In genomic region chr5:169650701-169651331, GRCh38 we compare ENCODE assay signal across 8 cellular contexts. TPM values are rescaled to one million over a fixed set of nuclear protein-coding genes. Genes with fewer than 3 reads are reported as not detected.
DNase-seq lines count a peak whose midpoint lies in the region; ATAC-seq and TF ChIP-seq lines count a peak whose summit lies in the region.

No MANE protein-coding gene starts in this region.

- H3K36me3 ChIP-seq in hepatocyte (replicated peaks; ENCODE audit: insufficient read depth, low read depth) (no peaks in the 10 kb centered on the region), upper lobe of right lung (no peaks in the 10 kb centered on the region)

- H3K4me3 ChIP-seq in hepatocyte (no peak overlapping the region), upper lobe of right lung (no peak overlapping the region)

- no peaks in the 10 kb centered on the region for H3K79me2 ChIP-seq in hepatocyte

- no peaks in the 10 kb centered on the region for H3K9me2 ChIP-seq in hepatocyte (replicated peaks; ENCODE audit: insufficient read depth)

- H3K27ac ChIP-seq in hepatocyte: peak overlapping the region; percentile 42
- H3K27ac ChIP-seq in upper lobe of right lung: no peak overlapping the region

- peak; percentile 53 for ATAC-seq in HG02840 (IDR thresholded peaks at IDR 0.05; ENCODE audit: low FRiP score, unreplicated experiment)
- no peak for ATAC-seq in upper lobe of right lung
- no peak for ATAC-seq in Right ventricle myocardium inferior
- ATAC-seq in WTC11: no peak

- no peaks in the 10 kb centered on the region for H3K27me3 ChIP-seq in hepatocyte
- H3K27me3 ChIP-seq in upper lobe of right lung: no peaks in the 10 kb centered on the region

- peaks cover 59% of the 10 kb centered on the region for H3K36me3 Mint-ChIP-seq in activated CD4-positive, alpha-beta T cell treated with anti-CD3 and anti-CD28 coated beads, Interleukin-2, amount 10 ng/mL, durations not matched to agents 24 days and 14 days (ENCODE audit: low read depth)
- no peaks in the 10 kb centered on the region for H3K36me3 Mint-ChIP-seq in WTC11

- H3K27ac Mint-ChIP-seq in activated CD4-positive, alpha-beta T cell treated with anti-CD3 and anti-CD28 coated beads, Interleukin-2, amount 10 ng/mL, durations not matched to agents 24 days and 14 days: peak overlapping the region; percentile 97
- no peak overlapping the region for H3K27ac Mint-ChIP-seq in WTC11

- CTCF ChIA-PET in WTC11 (lab: Charles Lee): no interaction called here

- peaks cover 4% of the 10 kb centered on the region for H3K4me1 ChIP-seq in hepatocyte (ENCODE audit: insufficient read depth)
- peaks cover 30% of the 10 kb centered on the region for H3K4me1 ChIP-seq in upper lobe of right lung

- peak overlapping the region; percentile 83 for H3K4me3 Mint-ChIP-seq in activated CD4-positive, alpha-beta T cell treated with anti-CD3 and anti-CD28 coated beads, Interleukin-2, amount 10 ng/mL, durations not matched to agents 24 days and 14 days
- no peak overlapping the region for H3K4me3 Mint-ChIP-seq in WTC11

- no peak overlapping the region for H2AFZ ChIP-seq in hepatocyte

- POLR2A ChIA-PET in WTC11 (lab: Charles Lee): no interaction called here

- peak; percentile 79 for DNase-seq in activated CD4-positive, alpha-beta T cell treated with anti-CD3 and anti-CD28 coated beads, Interleukin-2, amount 10 ng/mL, durations not matched to agents 24 days and 14 days
- DNase-seq in activated CD4-positive, alpha-beta T cell treated with anti-CD3 and anti-CD28 coated beads, Interleukin-2, amount 50 U/mL, for 1 hour: no peak
- DNase-seq in RKO (ENCODE audit: low spot score) (peak; percentile 2), hepatocyte (ENCODE audit: low spot score) (no peak), upper lobe of right lung (no peak), Right ventricle myocardium inferior (ENCODE audit: missing footprints) (no peak), WTC11 (ENCODE audit: low spot score) (no peak)

- no peak for TF ChIP-seq CTCF in hepatocyte (IDR thresholded peaks at IDR 0.05; ENCODE audit: poor library complexity)
- TF ChIP-seq CTCF in upper lobe of right lung (IDR thresholded peaks at IDR 0.05): no peak
- no peak for TF ChIP-seq CTCF in WTC11 (IDR thresholded peaks at IDR 0.05)

- peak overlapping the region; percentile 40 for H3K4me2 ChIP-seq in hepatocyte

- WGBS in hepatocyte (ENCODE audit: low lambda C conversion rate, missing lambda C conversion rate): 79% methylated on average over 5 of the region's 5 CpGs

- intact Hi-C loops in activated CD4-positive, alpha-beta T cell treated with anti-CD3 and anti-CD28 coated beads, Interleukin-2, amount 10 ng/mL, durations not matched to agents 24 days and 14 days (cut with micrococcal nuclease): loop anchor here (1.0 to 10.0 kb wide), 4 partner anchors 20 to 1076 kb away; partner anchors contain the start of genes PANK3 and SPDL1
- intact Hi-C loops in upper lobe of right lung (cut with DNase I) (no loop called here), Right ventricle myocardium inferior (cut with DNase I) (no loop called here)

- H3K27me3 Mint-ChIP-seq in activated CD4-positive, alpha-beta T cell treated with anti-CD3 and anti-CD28 coated beads, Interleukin-2, amount 10 ng/mL, durations not matched to agents 24 days and 14 days: no peaks in the 10 kb centered on the region
- H3K27me3 Mint-ChIP-seq in WTC11 (ENCODE audit: low read depth): no peaks in the 10 kb centered on the region

- no peaks in the 10 kb centered on the region for H4K20me1 ChIP-seq in hepatocyte (ENCODE audit: insufficient read depth, poor library complexity, severe bottlenecking)

- H3K4me1 Mint-ChIP-seq in activated CD4-positive, alpha-beta T cell treated with anti-CD3 and anti-CD28 coated beads, Interleukin-2, amount 10 ng/mL, durations not matched to agents 24 days and 14 days: peaks cover 88% of the 10 kb centered on the region
- peaks cover 11% of the 10 kb centered on the region for H3K4me1 Mint-ChIP-seq in WTC11

- H3K9me3 ChIP-seq in hepatocyte (ENCODE audit: low read depth) (no peaks in the 10 kb centered on the region), upper lobe of right lung (no peaks in the 10 kb centered on the region)

- H3K9me3 Mint-ChIP-seq in activated CD4-positive, alpha-beta T cell treated with anti-CD3 and anti-CD28 coated beads, Interleukin-2, amount 10 ng/mL, durations not matched to agents 24 days and 14 days: no peaks in the 10 kb centered on the region
- no peaks in the 10 kb centered on the region for H3K9me3 Mint-ChIP-seq in WTC11

TF ChIP-seq in WTC11, 78 proteins besides CTCF, POLR2A, EP300 and RAD21:
- TF ChIP-seq NFE2L1 (CRISPR knock-in tag; IDR thresholded peaks at IDR 0.05): no peak
- TF ChIP-seq ATF1 (CRISPR knock-in tag; IDR thresholded peaks at IDR 0.05): no peak
- TF ChIP-seq ZNF281 (CRISPR knock-in tag; IDR thresholded peaks at IDR 0.05): no peak
- no peak for TF ChIP-seq E2F4 (CRISPR knock-in tag; IDR thresholded peaks at IDR 0.05; ENCODE audit: borderline replicate concordance, low read depth)
- no peak for TF ChIP-seq MLX (CRISPR knock-in tag; IDR thresholded peaks at IDR 0.05)
- TF ChIP-seq PRRX2 (CRISPR knock-in tag; IDR thresholded peaks at IDR 0.05): no peak
- no peak for TF ChIP-seq ZNF423 (CRISPR knock-in tag; IDR thresholded peaks at IDR 0.05)

RNA-seq across cellular contexts. Expression of gene DOCK2, which starts 13.7 kb away (rescaled TPM):
- 206 and 215 TPM in 2 replicates for total RNA-seq in activated CD4-positive, alpha-beta T cell treated with anti-CD3 and anti-CD28 coated beads, Interleukin-2, amount 10 ng/mL, durations not matched to agents 24 days and 14 days
- 0.48 and 0.60 TPM in 2 replicates for total RNA-seq in hepatocyte
- 0.62 TPM in 1 of 2 replicates, not detected in the other for polyA plus RNA-seq in hepatocyte
- total RNA-seq in upper lobe of right lung: 65.4 TPM
- 7.9 TPM for total RNA-seq in Right ventricle myocardium inferior
- total RNA-seq in WTC11 (2021): 4.6 to 9.0 TPM (median 6.1 TPM) in 3 replicates

Comparison
In these comparisons a context has a peak if more than half of its experiments do, and no peak if none do; other contexts are left out.
1. DNase-seq: peak in activated CD4-positive, alpha-beta T cell treated with anti-CD3 and anti-CD28 coated beads, Interleukin-2, amount 10 ng/mL, durations not matched to agents 24 days and 14 days (single experiment) and RKO (single experiment); none in activated CD4-positive, alpha-beta T cell treated with anti-CD3 and anti-CD28 coated beads, Interleukin-2, amount 50 U/mL, for 1 hour (single experiment), hepatocyte (single experiment), upper lobe of right lung (single experiment), Right ventricle myocardium inferior (single experiment) and WTC11 (single experiment).